ENCODE assay signal across 24 cellular contexts in the genomic region with DNA sequence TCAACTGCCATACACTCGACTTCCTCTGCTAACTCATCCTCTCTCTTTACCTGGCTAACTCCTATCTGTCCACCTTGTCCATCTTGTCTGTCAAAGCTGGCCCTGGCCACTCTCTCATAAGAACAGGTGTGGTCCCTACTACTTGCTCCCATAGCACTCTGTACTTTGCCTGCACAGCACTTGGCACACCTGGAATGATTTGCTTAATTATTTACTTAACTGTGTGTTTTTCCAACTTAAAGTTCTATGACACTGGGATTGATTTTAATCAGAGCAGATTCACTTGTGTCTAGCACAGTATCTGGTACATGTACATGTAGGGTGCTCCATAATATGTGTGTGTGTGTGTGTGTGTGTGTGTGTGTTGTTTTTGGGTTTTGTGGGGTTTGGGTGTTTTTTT.
DNase-seq lines count a peak whose midpoint lies in the region; ATAC-seq, FAIRE-seq and TF ChIP-seq lines count a peak whose summit lies in the region.
"Had no signal": no experiment of that assay in that cellular context is flagged by ENCODE, and none has a peak within 500 bp of the region (broad histone marks: within the 10 kb centered on the region; RNA-seq: fewer than 3 reads in every experiment).

No MANE protein-coding gene starts in this region.

- ATAC-seq in HepG2 (no peak), left colon (peak; percentile 83), mucosa of descending colon (peak; percentile 65), HG02970 (IDR thresholded peaks at IDR 0.05; ENCODE audit: low FRiP score, unreplicated experiment) (no peak)
- no peak for ATAC-seq in stimulated activated memory B cell treated with anti-CD40 and anti-IgM and Interleukin-4, amounts not matched to agents 10 μg/mL and 1 μg/mL and 100 μg/mL, for 72 hours
- no peak for ATAC-seq in natural killer cell treated with Interleukin-12 subunit alpha and Interleukin-12 subunit beta and Interleukin-15 and Interleukin-18, amount 100 ng/mL, for 72 hours
- ATAC-seq: GM23338, HCT116 had no signal

- TF ChIP-seq CTCF in liver (IDR thresholded peaks at IDR 0.05; ENCODE audit: low read depth, low read length, missing input control), result no peak
- TF ChIP-seq CTCF in HepG2 (CRISPR knock-in tag; IDR thresholded peaks at IDR 0.05), result no peak
- TF ChIP-seq CTCF in mucosa of descending colon (IDR thresholded peaks at IDR 0.05), result no peak
- no peak for TF ChIP-seq CTCF in brain microvascular endothelial cell (IDR thresholded peaks at IDR 0.05; ENCODE audit: low read depth, low read length, missing control alignments)

- H3K36me3 ChIP-seq in liver (ENCODE audit: control insufficient read depth in 4 of 4, insufficient read depth in 3 of 4, low read depth in 1 of 4, low read length in 3 of 4) (no peaks in the 10 kb centered on the region), HepG2 (replicated peaks in 1 of 2; ENCODE audit: control insufficient read depth in 1 of 2, insufficient read depth in 2 of 2, low read length in 2 of 2) (no peaks in the 10 kb centered on the region), mucosa of descending colon (ENCODE audit: low read depth) (no peaks in the 10 kb centered on the region), brain microvascular endothelial cell (replicated peaks) (no peaks in the 10 kb centered on the region)
- H3K36me3 ChIP-seq: BE2C; BLaER1 treated with 17β-estradiol and CSF1 and Interleukin-3, amounts not matched to agents 10 nM and 100 nM had no signal

- BruUV-seq in HepG2 (replicated peaks; lab: Mats Ljungman, UMichigan), result no TSS peak

- TF ChIP-seq EP300 in HepG2 (IDR thresholded peaks at IDR 0.05; ENCODE audit: low read depth in 2 of 2, low read length in 2 of 2), result no peak
- TF ChIP-seq EP300 in HepG2 (CRISPR knock-in tag; IDR thresholded peaks at IDR 0.05; ENCODE audit: borderline replicate concordance), result no peak

- H3K27ac ChIP-seq in liver (ENCODE audit: low read depth in 1 of 2, low read length in 2 of 2) (peak overlapping the region; percentile 87 to 91), HepG2 (ENCODE audit: extremely low read length, insufficient read depth, low read length) (no peak overlapping the region), brain microvascular endothelial cell (no peak overlapping the region)
- H3K27ac ChIP-seq: 22Rv1; BLaER1 treated with 17β-estradiol and CSF1 and Interleukin-3, amounts not matched to agents 10 nM and 100 nM had no signal

- POLR2A ChIA-PET in HepG2 (lab: Yijun Ruan, JAX), result no interaction called here

- H3K27me3 ChIP-seq in liver (ENCODE audit: control insufficient read depth in 4 of 4, insufficient read depth in 4 of 4, low read length in 3 of 4) (no peaks in the 10 kb centered on the region), HepG2 (ENCODE audit: control insufficient read depth in 1 of 2, insufficient read depth in 2 of 2, low read length in 2 of 2) (peaks cover 0 to 14% of the 10 kb centered on the region in 2 experiments; a peak in 2 of 5 replicates), brain microvascular endothelial cell (replicated peaks) (no peaks in the 10 kb centered on the region)

- peak overlapping the region; percentile 6 for H3K27ac Mint-ChIP-seq in stimulated activated memory B cell treated with anti-CD40 and anti-IgM and Interleukin-4, amounts not matched to agents 10 μg/mL and 1 μg/mL and 100 μg/mL, for 72 hours
- H3K27ac Mint-ChIP-seq in natural killer cell treated with Interleukin-12 subunit alpha and Interleukin-12 subunit beta and Interleukin-15 and Interleukin-18, amount 100 ng/mL, for 72 hours, result no peak overlapping the region
- H3K27ac Mint-ChIP-seq: CD14-positive monocyte; CD4-positive, alpha-beta T cell; GM23338; H9 had no signal

- H3K36me3 Mint-ChIP-seq in stimulated activated memory B cell treated with anti-CD40 and anti-IgM and Interleukin-4, amounts not matched to agents 10 μg/mL and 1 μg/mL and 100 μg/mL, for 72 hours, result no peaks in the 10 kb centered on the region
- no peaks in the 10 kb centered on the region for H3K36me3 Mint-ChIP-seq in natural killer cell treated with Interleukin-12 subunit alpha and Interleukin-12 subunit beta and Interleukin-15 and Interleukin-18, amount 100 ng/mL, for 72 hours
- H3K36me3 Mint-ChIP-seq: CD14-positive monocyte had no signal

- H3K4me1 Mint-ChIP-seq in stimulated activated memory B cell treated with anti-CD40 and anti-IgM and Interleukin-4, amounts not matched to agents 10 μg/mL and 1 μg/mL and 100 μg/mL, for 72 hours, result peaks cover 14% of the 10 kb centered on the region
- peaks cover 2 to 8% of the 10 kb centered on the region in 2 donors for H3K4me1 Mint-ChIP-seq in natural killer cell treated with Interleukin-12 subunit alpha and Interleukin-12 subunit beta and Interleukin-15 and Interleukin-18, amount 100 ng/mL, for 72 hours (ENCODE audit: low read depth in 2 of 2)

- no peak overlapping the region for H3K4me3 Mint-ChIP-seq in stimulated activated memory B cell treated with anti-CD40 and anti-IgM and Interleukin-4, amounts not matched to agents 10 μg/mL and 1 μg/mL and 100 μg/mL, for 72 hours
- H3K4me3 Mint-ChIP-seq in natural killer cell treated with Interleukin-12 subunit alpha and Interleukin-12 subunit beta and Interleukin-15 and Interleukin-18, amount 100 ng/mL, for 72 hours, result no peak overlapping the region
- H3K4me3 Mint-ChIP-seq: CD14-positive monocyte; CD4-positive, alpha-beta T cell; GM23338; H9 had no signal

- H3K4me1 ChIP-seq in liver (ENCODE audit: control insufficient read depth in 4 of 4, insufficient read depth in 4 of 4, low read length in 3 of 4), result peaks cover 13 to 38% (median 33%) of the 10 kb centered on the region in 4 donors
- peaks cover 58% of the 10 kb centered on the region for H3K4me1 ChIP-seq in HepG2 (ENCODE audit: insufficient read depth, low read length)
- H3K4me1 ChIP-seq in mucosa of descending colon (ENCODE audit: low read depth), result peaks cover 18% of the 10 kb centered on the region
- H3K4me1 ChIP-seq: BE2C had no signal

- H4K20me1 ChIP-seq in HepG2 (ENCODE audit: insufficient read depth, low read length), result no peaks in the 10 kb centered on the region
- H4K20me1 ChIP-seq: BLaER1 treated with 17β-estradiol and CSF1 and Interleukin-3, amounts not matched to agents 10 nM and 100 nM had no signal

- intact Hi-C loops in HepG2 (cut with micrococcal nuclease; ENCODE audit: unreplicated experiment) (no loop called here), left colon (cut with DNase I, micrococcal nuclease) (no loop called here), mucosa of descending colon (cut with DNase I, micrococcal nuclease) (no loop called here)

- no peaks in the 10 kb centered on the region for H3K9me3 ChIP-seq in liver (ENCODE audit: control insufficient read depth in 4 of 4, low read length in 3 of 4)
- no peaks in the 10 kb centered on the region for H3K9me3 ChIP-seq in HepG2 (ENCODE audit: low read length)
- no peaks in the 10 kb centered on the region for H3K9me3 ChIP-seq in mucosa of descending colon
- H3K9me3 ChIP-seq: BE2C; BLaER1 treated with 17β-estradiol and CSF1 and Interleukin-3, amounts not matched to agents 10 nM and 100 nM had no signal

- DNase-seq in HepG2 (ENCODE audit: low spot score) (no peak), left colon (no peak), mucosa of descending colon (no peak), brain microvascular endothelial cell (no peak)
- no peak for DNase-seq in natural killer cell treated with Interleukin-12 subunit alpha and Interleukin-12 subunit beta and Interleukin-15 and Interleukin-18, amount 100 ng/mL, for 72 hours (ENCODE audit: low spot score)
- DNase-seq: BE2C; Calu3; CD4-positive, alpha-beta T cell; CD8-positive, alpha-beta memory T cell; DMS53; DMS79 treated with DMSO at 0.1 percent for 48 hours; GF-D8; H9 had no signal

- TF ChIP-seq POLR2A in HepG2 (IDR thresholded peaks at IDR 0.05; ENCODE audit: insufficient read depth in 1 of 2, low read depth in 2 of 2, low read length in 2 of 2), result no peak

- H3K9ac ChIP-seq in liver (ENCODE audit: low read depth in 1 of 2, low read length in 2 of 2) (no peak overlapping the region), HepG2 (ENCODE audit: insufficient read depth, low read depth, low read length) (no peak overlapping the region)
- H3K9ac ChIP-seq: BLaER1 treated with 17β-estradiol and CSF1 and Interleukin-3, amounts not matched to agents 10 nM and 100 nM had no signal

- no peaks in the 10 kb centered on the region for H3K9me3 Mint-ChIP-seq in stimulated activated memory B cell treated with anti-CD40 and anti-IgM and Interleukin-4, amounts not matched to agents 10 μg/mL and 1 μg/mL and 100 μg/mL, for 72 hours
- H3K9me3 Mint-ChIP-seq in natural killer cell treated with Interleukin-12 subunit alpha and Interleukin-12 subunit beta and Interleukin-15 and Interleukin-18, amount 100 ng/mL, for 72 hours, result no peaks in the 10 kb centered on the region
- H3K9me3 Mint-ChIP-seq: CD14-positive monocyte; CD4-positive, alpha-beta T cell; CD8-positive, alpha-beta memory T cell; GM23338; H9 had no signal

- in situ Hi-C loops in HepG2 (cut with HindIII; ENCODE audit: extremely low pct_ligation_motif_present, low pct_unique_long_range_greater_than_20kb) (no loop called here), brain microvascular endothelial cell (cut with HindIII; ENCODE audit: low pct_ligation_motif_present, low sequenced_read_pairs) (no loop called here)

- no peak overlapping the region for H3K4me3 ChIP-seq in liver (ENCODE audit: low read depth in 1 of 3, low read length in 3 of 3)
- H3K4me3 ChIP-seq in HepG2 (replicated peaks in 1 of 3; ENCODE audit: insufficient read depth in 1 of 3, low read depth in 2 of 3, low read length in 3 of 3), result no peak overlapping the region
- no peak overlapping the region for H3K4me3 ChIP-seq in mucosa of descending colon
- H3K4me3 ChIP-seq in brain microvascular endothelial cell (ENCODE audit: low read depth, low read length), result no peak overlapping the region
- H3K4me3 ChIP-seq: BLaER1 treated with 17β-estradiol and CSF1 and Interleukin-3, amounts not matched to agents 10 nM and 100 nM; GM23338 had no signal

- no peak for FAIRE-seq in HepG2 (lab: Jason Lieb, UNC)
- FAIRE-seq: A204.1, GM12891, GM18507 had no signal

- H2AFZ ChIP-seq in HepG2 (ENCODE audit: low read length), result no peak overlapping the region
- H2AFZ ChIP-seq: GM23338 had no signal

- H3K79me2 ChIP-seq in HepG2 (ENCODE audit: insufficient read depth, low read length), result no peaks in the 10 kb centered on the region

- TF ChIP-seq RAD21 in liver (IDR thresholded peaks at IDR 0.05) (peak; percentile 36 to 43), HepG2 (CRISPR knock-in tag; IDR thresholded peaks at IDR 0.05) (no peak)

- no peak overlapping the region for H3K4me2 ChIP-seq in HepG2 (ENCODE audit: low read depth, low read length)
- H3K4me2 ChIP-seq: BLaER1 treated with 17β-estradiol and CSF1 and Interleukin-3, amounts not matched to agents 10 nM and 100 nM; GM23338 had no signal

- WGBS in liver, result 39% methylated on average over 1 of the region's 1 CpG
- 0% methylated on average over 1 of the region's 1 CpG for WGBS in HepG2 (ENCODE audit: low lambda C conversion rate)

- CTCF ChIA-PET in HepG2 (lab: Yijun Ruan, JAX; ENCODE audit: low intra/inter-chr PET ratio, low total read pairs), result no interaction called here

- no peaks in the 10 kb centered on the region for H3K27me3 Mint-ChIP-seq in stimulated activated memory B cell treated with anti-CD40 and anti-IgM and Interleukin-4, amounts not matched to agents 10 μg/mL and 1 μg/mL and 100 μg/mL, for 72 hours
- peaks cover 7 to 10% of the 10 kb centered on the region in 2 donors for H3K27me3 Mint-ChIP-seq in natural killer cell treated with Interleukin-12 subunit alpha and Interleukin-12 subunit beta and Interleukin-15 and Interleukin-18, amount 100 ng/mL, for 72 hours
- H3K27me3 Mint-ChIP-seq: CD4-positive, alpha-beta T cell had no signal

Comparison
In these comparisons a context has a peak if more than half of its experiments do, and no peak if none do; other contexts are left out.
1. H3K27ac ChIP-seq: peak in liver (2 of 2); none in HepG2 (single experiment) and brain microvascular endothelial cell (single experiment).
2. ATAC-seq: peak in left colon (single experiment) and mucosa of descending colon (single experiment); none in HepG2 (single experiment), stimulated activated memory B cell treated with anti-CD40 and anti-IgM and Interleukin-4, amounts not matched to agents 10 μg/mL and 1 μg/mL and 100 μg/mL, for 72 hours (single experiment), natural killer cell treated with Interleukin-12 subunit alpha and Interleukin-12 subunit beta and Interleukin-15 and Interleukin-18, amount 100 ng/mL, for 72 hours (0 of 2) and HG02970 (single experiment).